ENCODE assay signal across 18 cellular contexts in genomic region chr2:199100326-199101110, GRCh38.
A peak's percentile ranks its signal among the peaks of the same experiment; 100 is the strongest.
DNase-seq lines count a peak whose midpoint lies in the region; ATAC-seq and TF ChIP-seq lines count a peak whose summit lies in the region.
"Had no signal": no experiment of that assay in that cellular context is flagged by ENCODE, and none has a peak within 500 bp of the region (broad histone marks: within the 10 kb centered on the region; RNA-seq: fewer than 3 reads in every experiment).

No MANE protein-coding gene starts in this region.

- TF ChIP-seq POLR2A in uterus (IDR thresholded peaks at IDR 0.05): no peak

- H3K36me3 ChIP-seq in effector memory CD4-positive, alpha-beta T cell (ENCODE audit: control insufficient read depth, insufficient read depth, low read length): no peaks in the 10 kb centered on the region
- H3K36me3 ChIP-seq in uterus: no peaks in the 10 kb centered on the region

- no peak for ATAC-seq in GM18868 (IDR thresholded peaks at IDR 0.05; ENCODE audit: unreplicated experiment)

- intact Hi-C loops in uterus (cut with DNase I; ENCODE audit: low total_unique reads): no loop called here

- H3K27ac ChIP-seq in effector memory CD4-positive, alpha-beta T cell (ENCODE audit: insufficient read depth, low read length, poor library complexity, severe bottlenecking): no peak overlapping the region
- no peak overlapping the region for H3K27ac ChIP-seq in uterus

- no peak for TF ChIP-seq CTCF in uterus (IDR thresholded peaks at IDR 0.05)

- H3K9me3 ChIP-seq in effector memory CD4-positive, alpha-beta T cell (ENCODE audit: control insufficient read depth, low read length): no peaks in the 10 kb centered on the region
- no peaks in the 10 kb centered on the region for H3K9me3 ChIP-seq in uterus

- H3K4me1 ChIP-seq in effector memory CD4-positive, alpha-beta T cell (ENCODE audit: control insufficient read depth, insufficient read depth, low read length, poor library complexity, severe bottlenecking): no peaks in the 10 kb centered on the region
- no peaks in the 10 kb centered on the region for H3K4me1 ChIP-seq in uterus

- no peak overlapping the region for H3K4me3 ChIP-seq in effector memory CD4-positive, alpha-beta T cell (ENCODE audit: insufficient read depth, low read depth, low read length, poor library complexity, severe bottlenecking)
- no peak overlapping the region for H3K4me3 ChIP-seq in uterus

- DNase-seq in DMS153 (lab: John Stamatoyannopoulos, UW) (peak; percentile 70), NCI-H1092 (lab: John Stamatoyannopoulos, UW) (peak; percentile 9), SHP77 treated with DMSO at 0.1 percent for 48 hours (lab: John Stamatoyannopoulos, UW) (peak; percentile 81), kidney tubule cell (ENCODE audit: low spot score) (peak; percentile 9), uterus (no peak)
- no peak for DNase-seq in effector memory CD4-positive, alpha-beta T cell
- no peak for DNase-seq in NK-92 treated with Interleukin-12 subunit alpha and Interleukin-12 subunit beta, amount 100 ng/mL, for 24 hours (lab: John Stamatoyannopoulos, UW)
- DNase-seq: activated CD4-positive, alpha-beta memory T cell treated with anti-CD3 and anti-CD28 coated beads for 36 hours; endodermal cell; GOT3; head of caudate nucleus; Karpas-422; NCI-H510A treated with DMSO at 0.1 percent for 48 hours; SIG-M5; stimulated activated CD4-positive, alpha-beta T cell treated with anti-CD3 and anti-CD28 coated beads, Interleukin-2, amount 100 ng/mL, for 24 hours; T1000; trophoblast cell had no signal

- no peaks in the 10 kb centered on the region for H3K27me3 ChIP-seq in effector memory CD4-positive, alpha-beta T cell (replicated peaks; ENCODE audit: control insufficient read depth, insufficient read depth, low read length, poor library complexity, severe bottlenecking)
- no peaks in the 10 kb centered on the region for H3K27me3 ChIP-seq in uterus

Comparison
In these comparisons a context has a peak if more than half of its experiments do, and no peak if none do; other contexts are left out.
1. DNase-seq: peak in DMS153 (single experiment), NCI-H1092 (single experiment), SHP77 treated with DMSO at 0.1 percent for 48 hours (single experiment) and kidney tubule cell (single experiment); none in effector memory CD4-positive, alpha-beta T cell (0 of 3), NK-92 treated with Interleukin-12 subunit alpha and Interleukin-12 subunit beta, amount 100 ng/mL, for 24 hours (single experiment) and uterus (0 of 2).